Comparison of ENCODE assay signal across 1 cellular context in the genomic region with DNA sequence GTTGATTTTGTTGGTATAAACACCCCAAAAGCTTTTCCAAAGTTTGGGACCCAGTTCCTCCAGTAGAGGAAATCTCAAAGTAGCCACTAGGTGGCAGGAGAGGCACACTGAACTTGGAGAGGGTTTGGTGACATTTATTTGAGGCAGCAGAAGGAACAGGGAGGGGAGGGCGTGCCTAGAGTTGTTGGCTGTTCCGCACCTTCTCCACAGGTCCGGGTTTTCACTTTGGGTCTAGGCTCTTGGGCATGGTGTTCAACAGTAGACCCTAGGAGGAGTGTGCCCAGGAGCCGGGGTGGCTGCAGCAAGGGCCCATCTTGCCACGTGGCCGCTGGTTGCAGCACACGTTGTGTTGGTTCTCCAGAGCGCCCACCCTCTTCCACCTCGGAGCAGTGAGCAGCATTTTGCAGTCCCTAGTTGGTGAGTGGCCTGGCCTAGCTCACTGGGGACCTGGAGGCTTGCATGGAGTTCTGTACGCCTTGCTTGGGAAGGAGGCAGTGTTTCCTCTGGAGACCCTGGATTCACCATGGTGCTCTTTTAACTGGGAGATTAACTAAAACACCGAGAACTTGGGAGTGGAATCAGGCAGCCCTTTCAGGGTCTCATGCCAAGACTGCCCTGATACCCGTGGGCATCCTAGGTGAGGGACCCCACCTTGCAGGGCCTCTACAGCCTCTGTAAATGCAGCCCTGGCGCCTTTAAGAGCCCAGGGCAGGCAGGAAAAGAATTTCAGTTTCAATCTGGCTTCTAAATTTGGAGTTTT.
TF ChIP-seq lines count a peak whose summit lies in the region.

No MANE protein-coding gene starts in this region.

TF ChIP-seq in IMR-90, 13 proteins besides CTCF, POLR2A, EP300 and RAD21:
- TF ChIP-seq USF2 (IDR thresholded peaks at IDR 0.05; ENCODE audit: low read depth, low read length), result no peak
- TF ChIP-seq MAZ (IDR thresholded peaks at IDR 0.05; ENCODE audit: borderline replicate concordance, low read depth, low read length), result peak; percentile 71
- no peak for TF ChIP-seq BHLHE40 (IDR thresholded peaks at IDR 0.05; ENCODE audit: low read depth, low read length)
- peak; percentile 76 for TF ChIP-seq SMC3 (IDR thresholded peaks at IDR 0.05; ENCODE audit: low read depth, low read length)
- TF ChIP-seq NFE2L2 (IDR thresholded peaks at IDR 0.05; ENCODE audit: low read depth, low read length), result no peak
- TF ChIP-seq RCOR1 (IDR thresholded peaks at IDR 0.05; ENCODE audit: insufficient replicate concordance, low read length), result no peak
- peak; percentile 88 for TF ChIP-seq MXI1 (IDR thresholded peaks at IDR 0.05; ENCODE audit: borderline replicate concordance, low read depth, low read length)
- TF ChIP-seq, protein P1, sequence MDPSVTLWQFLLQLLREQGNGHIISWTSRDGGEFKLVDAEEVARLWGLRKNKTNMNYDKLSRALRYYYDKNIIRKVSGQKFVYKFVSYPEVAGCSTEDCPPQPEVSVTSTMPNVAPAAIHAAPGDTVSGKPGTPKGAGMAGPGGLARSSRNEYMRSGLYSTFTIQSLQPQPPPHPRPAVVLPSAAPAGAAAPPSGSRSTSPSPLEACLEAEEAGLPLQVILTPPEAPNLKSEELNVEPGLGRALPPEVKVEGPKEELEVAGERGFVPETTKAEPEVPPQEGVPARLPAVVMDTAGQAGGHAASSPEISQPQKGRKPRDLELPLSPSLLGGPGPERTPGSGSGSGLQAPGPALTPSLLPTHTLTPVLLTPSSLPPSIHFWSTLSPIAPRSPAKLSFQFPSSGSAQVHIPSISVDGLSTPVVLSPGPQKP (IDR thresholded peaks at IDR 0.05; ENCODE audit: borderline replicate concordance, low read depth, low read length), result no peak
- TF ChIP-seq MAFK (IDR thresholded peaks at IDR 0.05; ENCODE audit: low read depth, low read length), result no peak
- TF ChIP-seq CHD1 (IDR thresholded peaks at IDR 0.05; ENCODE audit: low read depth, low read length), result no peak
- TF ChIP-seq CEBPB (IDR thresholded peaks at IDR 0.05; ENCODE audit: low read depth, low read length), result no peak
- TF ChIP-seq RFX5 (IDR thresholded peaks at IDR 0.05; ENCODE audit: low read depth, low read length), result no peak
- TF ChIP-seq FOS (IDR thresholded peaks at IDR 0.05; ENCODE audit: low read depth, low read length), result no peak
